In genomic region chr5:168869615-168870227, GRCh38 we compare ENCODE assay signal across 18 cellular contexts.
A peak's percentile ranks its signal among the peaks of the same experiment; 100 is the strongest.
DNase-seq lines count a peak whose midpoint lies in the region; ATAC-seq and TF ChIP-seq lines count a peak whose summit lies in the region.
"Had no signal": no experiment of that assay in that cellular context is flagged by ENCODE, and none has a peak within 500 bp of the region (broad histone marks: within the 10 kb centered on the region; RNA-seq: fewer than 3 reads in every experiment).

No MANE protein-coding gene starts in this region.

- H3K4me1 ChIP-seq in endodermal cell (ENCODE audit: control insufficient read depth, insufficient read depth, low read length) (no peaks in the 10 kb centered on the region), right atrium auricular region (peaks cover 0 to 15% of the 10 kb centered on the region in 2 donors), stomach smooth muscle (ENCODE audit: control insufficient read depth, insufficient read depth, low read length) (peaks cover 6% of the 10 kb centered on the region)
- H3K4me1 ChIP-seq: Peyer's patch had no signal

- H3K27me3 ChIP-seq in endodermal cell (ENCODE audit: control insufficient read depth, insufficient read depth, low read length, poor library complexity, severe bottlenecking) (peaks cover 34% of the 10 kb centered on the region), right atrium auricular region (no peaks in the 10 kb centered on the region), stomach smooth muscle (ENCODE audit: control insufficient read depth in 1 of 2, insufficient read depth in 2 of 2, low read length in 2 of 2) (no peaks in the 10 kb centered on the region)
- H3K27me3 ChIP-seq: Peyer's patch had no signal

- DNase-seq in NCI-H82 (lab: John Stamatoyannopoulos, UW) (peak; percentile 22), NCI-H82 treated with DMSO at 0.1 percent for 48 hours (lab: John Stamatoyannopoulos, UW; ENCODE audit: unreplicated experiment) (no peak), endodermal cell (no peak), right atrium auricular region (ENCODE audit: low spot score) (no peak), MV-4-11 (lab: John Stamatoyannopoulos, UW) (no peak), cerebellar cortex (ENCODE audit: low spot score) (no peak)
- DNase-seq: 8988T; CD4-positive, CD25-positive, alpha-beta regulatory T cell; DMS79; NCI-H2171; NCI-H446 treated with DMSO at 0.1 percent for 48 hours; NCI-H774; Peyer's patch; SIG-M5 had no signal

- H3K4me1 Mint-ChIP-seq in endodermal cell, result peaks cover 3% of the 10 kb centered on the region
- H3K4me1 Mint-ChIP-seq: CD4-positive, CD25-positive, alpha-beta regulatory T cell had no signal

- 83 to 91% methylated on average over 12 of the region's 12 CpGs for WGBS in endodermal cell (ENCODE audit: insufficient coverage in 1 of 2, insufficient read length in 1 of 2), 2 experiments

- H3K9me3 Mint-ChIP-seq in endodermal cell, result no peaks in the 10 kb centered on the region
- H3K9me3 Mint-ChIP-seq: GM23338 had no signal

- H3K9ac ChIP-seq in endodermal cell (ENCODE audit: extremely low read depth, low read length, poor library complexity, severe bottlenecking) (no peak overlapping the region), stomach smooth muscle (ENCODE audit: low read length in 2 of 2) (peak overlapping the region; percentile 14 to 29)

- peaks cover 7% of the 10 kb centered on the region for H3K27me3 Mint-ChIP-seq in endodermal cell (ENCODE audit: insufficient read depth)
- H3K27me3 Mint-ChIP-seq: CD4-positive, CD25-positive, alpha-beta regulatory T cell had no signal

- H3K36me3 ChIP-seq in endodermal cell (ENCODE audit: control insufficient read depth, insufficient read depth, low read length) (no peaks in the 10 kb centered on the region), right atrium auricular region (no peaks in the 10 kb centered on the region), stomach smooth muscle (ENCODE audit: control insufficient read depth in 2 of 2, insufficient read depth in 2 of 2, low read length in 2 of 2) (no peaks in the 10 kb centered on the region)
- H3K36me3 ChIP-seq: Peyer's patch had no signal

- H3K4me3 ChIP-seq in endodermal cell (ENCODE audit: low read length) (no peak overlapping the region), right atrium auricular region (no peak overlapping the region), stomach smooth muscle (ENCODE audit: low read length in 2 of 2) (peak overlapping the region; percentile 22 to 54)
- H3K4me3 ChIP-seq: GM23338, K562, Peyer's patch had no signal

- TF ChIP-seq CTCF in endodermal cell (conservative IDR thresholded peaks at IDR 0.05) (no peak), right atrium auricular region (IDR thresholded peaks at IDR 0.05) (no peak)

- ATAC-seq in GM18868 (IDR thresholded peaks at IDR 0.05; ENCODE audit: unreplicated experiment), result no peak
- ATAC-seq: GM23338, K562 had no signal

- H3K27ac ChIP-seq in endodermal cell (ENCODE audit: low read depth, low read length), result peak overlapping the region; percentile 1
- H3K27ac ChIP-seq in right atrium auricular region, result peak overlapping the region; percentile 25 to 55
- peak overlapping the region; percentile 46 for H3K27ac ChIP-seq in stomach smooth muscle (ENCODE audit: low read length)
- H3K27ac ChIP-seq: Peyer's patch had no signal

- no peak overlapping the region for H3K4me3 Mint-ChIP-seq in endodermal cell
- H3K4me3 Mint-ChIP-seq: CD4-positive, CD25-positive, alpha-beta regulatory T cell; GM23338 had no signal

- no peak overlapping the region for H3K27ac Mint-ChIP-seq in endodermal cell
- H3K27ac Mint-ChIP-seq: CD4-positive, CD25-positive, alpha-beta regulatory T cell; GM23338 had no signal

- H3K36me3 Mint-ChIP-seq in endodermal cell (ENCODE audit: low read depth), result no peaks in the 10 kb centered on the region
- H3K36me3 Mint-ChIP-seq: CD4-positive, CD25-positive, alpha-beta regulatory T cell had no signal

- H3K9me3 ChIP-seq in endodermal cell (ENCODE audit: control insufficient read depth, low read length) (no peaks in the 10 kb centered on the region), right atrium auricular region (no peaks in the 10 kb centered on the region), stomach smooth muscle (ENCODE audit: control insufficient read depth in 2 of 2, low read length in 2 of 2) (no peaks in the 10 kb centered on the region)
- H3K9me3 ChIP-seq: Peyer's patch had no signal

Comparison
In these comparisons a context has a peak if more than half of its experiments do, and no peak if none do; other contexts are left out.
1. H3K4me3 ChIP-seq: peak in stomach smooth muscle (2 of 2); none in endodermal cell (single experiment) and right atrium auricular region (0 of 2).
2. Peak in every context shown above with its lines, with median percentiles within 50 percentile points of each other: H3K27ac ChIP-seq.